In the genomic region with DNA sequence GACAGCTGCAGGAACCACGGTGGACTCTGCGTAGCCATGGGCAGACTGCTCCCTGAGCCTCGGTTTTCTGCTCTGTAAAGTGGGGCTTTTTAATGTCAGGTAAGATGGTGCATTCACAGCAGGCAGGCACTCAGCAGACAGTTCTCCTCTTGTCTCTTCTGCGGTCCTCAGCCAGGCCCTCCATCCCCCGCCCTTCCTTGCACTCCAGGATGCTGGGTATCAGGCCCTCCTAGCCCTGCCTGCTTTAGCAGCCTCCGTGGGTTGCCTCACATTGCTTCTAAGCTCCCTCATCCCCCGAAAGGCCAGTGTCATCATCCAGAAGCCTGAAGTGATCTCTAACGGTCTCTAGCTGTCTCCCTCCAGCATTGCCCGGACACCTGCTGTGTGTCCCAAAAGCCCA, we compare ENCODE assay signal across 35 cellular contexts.
"Had no signal": no experiment of that assay in that cellular context is flagged by ENCODE, and none has a peak within 500 bp of the region (broad histone marks: within the 10 kb centered on the region; RNA-seq: fewer than 3 reads in every experiment).

No MANE protein-coding gene starts in this region.

- H3K27me3 Mint-ChIP-seq: activated naive CD8-positive, alpha-beta T cell treated with anti-CD3 and anti-CD28 coated beads, Interleukin-2, amount 10 ng/mL, durations not matched to agents 7 days and 5 days had no signal

- H3K27me3 ChIP-seq: ascending aorta, cardiac muscle cell, Peyer's patch had no signal

- H3K4me1 ChIP-seq: ascending aorta, Peyer's patch had no signal

- H3K9me3 ChIP-seq: ascending aorta, Peyer's patch had no signal

- H3K36me3 ChIP-seq: ascending aorta, cardiac muscle cell, Peyer's patch had no signal

- H3K4me3 ChIP-seq: ascending aorta, cardiac muscle cell, Peyer's patch had no signal

- H3K9ac ChIP-seq: KMS-11 had no signal

- H3K4me2 ChIP-seq: KMS-11 had no signal

- H3K9me3 Mint-ChIP-seq: activated CD4-positive, alpha-beta T cell treated with anti-CD3 and anti-CD28 coated beads, Interleukin-2, amount 10 ng/mL, durations not matched to agents 24 days and 14 days; central memory CD8-positive, alpha-beta T cell had no signal

- DNase-seq: activated CD4-positive, alpha-beta T cell treated with anti-CD3 and anti-CD28 coated beads for 1 hour; activated CD4-positive, alpha-beta T cell treated with anti-CD3 and anti-CD28 coated beads, Interleukin-2, amount 10 ng/mL, durations not matched to agents 24 days and 14 days; activated CD4-positive, alpha-beta T cell treated with anti-CD3 and anti-CD28 coated beads, Interleukin-2, amount 50 U/mL, for 4 hours; activated CD4-positive, CD25-positive, alpha-beta regulatory T cell; activated gamma-delta T cell; activated naive CD4-positive, alpha-beta T cell treated with Interleukin-2 at 50 U/mL for 16 hours; activated naive CD8-positive, alpha-beta T cell treated with anti-CD3 and anti-CD28 coated beads, Interleukin-2, amount 10 ng/mL, durations not matched to agents 7 days and 5 days; activated T-cell treated with anti-CD3 and anti-CD28 coated beads, Interleukin-2, amount 50 U/mL, for 24 hours; amygdala; NCI-H1092 treated with DMSO at 0.1 percent for 48 hours; NCI-H1417; NCI-H146; NCI-H187; NCI-H2029 treated with DMSO at 0.1 percent for 48 hours; NCI-H2107; NCI-H2171; NCI-H510A; NCI-H526; NCI-H748 treated with DMSO at 0.1 percent for 48 hours; NK-92 treated with Interleukin-12 subunit alpha and Interleukin-12 subunit beta, amount 100 ng/mL, for 24 hours; Peyer's patch; SIG-M5; SW 1271; T-helper 1 cell; T-helper 2 cell; T-helper 9 cell had no signal

- H3K27ac Mint-ChIP-seq: activated CD4-positive, alpha-beta T cell treated with anti-CD3 and anti-CD28 coated beads, Interleukin-2, amount 10 ng/mL, durations not matched to agents 24 days and 14 days; activated naive CD4-positive, alpha-beta T cell treated with anti-CD3 and anti-CD28 coated beads, Interleukin-2, amount 50 U/mL, for 24 hours; activated naive CD8-positive, alpha-beta T cell treated with anti-CD3 and anti-CD28 coated beads, Interleukin-2, amount 10 ng/mL, durations not matched to agents 7 days and 5 days; activated T-cell treated with anti-CD3 and anti-CD28 coated beads, Interleukin-2, amount 50 U/mL, for 24 hours; activated T-helper 2 cell treated with anti-CD3 and anti-CD28 coated beads, Interferon-gamma antibody, Interleukin-2, Interleukin-4, amounts not matched to agents 10 μg/mL and 5 μg/mL and 100 μg/mL, durations not matched to agents 14 hours and 24 hours and 36 hours had no signal

- H3K27ac ChIP-seq: ascending aorta, cardiac muscle cell, KMS-11, Peyer's patch, RWPE1, VCaP had no signal

- H3K4me3 Mint-ChIP-seq: activated CD4-positive, alpha-beta T cell treated with anti-CD3 and anti-CD28 coated beads, Interleukin-2, amount 10 ng/mL, durations not matched to agents 24 days and 14 days; activated naive CD4-positive, alpha-beta T cell treated with anti-CD3 and anti-CD28 coated beads, Interleukin-2, amount 50 U/mL, for 24 hours; activated naive CD8-positive, alpha-beta T cell treated with anti-CD3 and anti-CD28 coated beads, Interleukin-2, amount 10 ng/mL, durations not matched to agents 7 days and 5 days; activated T-cell treated with anti-CD3 and anti-CD28 coated beads, Interleukin-2, amount 50 U/mL, for 24 hours; central memory CD8-positive, alpha-beta T cell had no signal

- ATAC-seq: Right ventricle myocardium inferior had no signal

- H3K4me1 Mint-ChIP-seq: activated CD4-positive, alpha-beta T cell treated with anti-CD3 and anti-CD28 coated beads, Interleukin-2, amount 10 ng/mL, durations not matched to agents 24 days and 14 days; activated naive CD4-positive, alpha-beta T cell treated with anti-CD3 and anti-CD28 coated beads, Interleukin-2, amount 50 U/mL, for 24 hours; activated naive CD8-positive, alpha-beta T cell treated with anti-CD3 and anti-CD28 coated beads, Interleukin-2, amount 10 ng/mL, durations not matched to agents 7 days and 5 days; central memory CD8-positive, alpha-beta T cell had no signal

- H3K36me3 Mint-ChIP-seq: activated naive CD4-positive, alpha-beta T cell treated with anti-CD3 and anti-CD28 coated beads, Interleukin-2, amount 50 U/mL, for 24 hours; activated naive CD8-positive, alpha-beta T cell treated with anti-CD3 and anti-CD28 coated beads, Interleukin-2, amount 10 ng/mL, durations not matched to agents 7 days and 5 days had no signal
